16 cellular contexts compared by ENCODE assay signal in genomic region chr4:24598025-24598424, GRCh38. TPM values are rescaled to one million over a fixed set of nuclear protein-coding genes. Genes with fewer than 3 reads are reported as not detected.
DNase-seq lines count a peak whose midpoint lies in the region; ATAC-seq, FAIRE-seq and TF ChIP-seq lines count a peak whose summit lies in the region.
"Had no signal": no experiment of that assay in that cellular context is flagged by ENCODE, and none has a peak within 500 bp of the region (broad histone marks: within the 10 kb centered on the region; RNA-seq: fewer than 3 reads in every experiment).

No MANE protein-coding gene starts in this region.

- H3K27ac Mint-ChIP-seq in Calu3 (ENCODE audit: unreplicated experiment) (peak overlapping the region; percentile 100), osteocyte (ENCODE audit: unreplicated experiment) (peak overlapping the region; percentile 86)
- H3K27ac Mint-ChIP-seq: effector memory CD8-positive, alpha-beta T cell had no signal

- H3K27me3 Mint-ChIP-seq in Calu3 (ENCODE audit: unreplicated experiment) (no peaks in the 10 kb centered on the region), osteocyte (ENCODE audit: unreplicated experiment) (no peaks in the 10 kb centered on the region)

- TF ChIP-seq CTCF in Calu3 (IDR thresholded peaks at IDR 0.05; ENCODE audit: unreplicated experiment) (no peak), osteocyte (IDR thresholded peaks at IDR 0.05) (no peak)

- H3K9me3 Mint-ChIP-seq in Calu3 (ENCODE audit: low read depth, unreplicated experiment) (peaks cover 2% of the 10 kb centered on the region), osteocyte (ENCODE audit: unreplicated experiment) (peaks cover 16% of the 10 kb centered on the region)

- H3K4me1 Mint-ChIP-seq in Calu3 (ENCODE audit: low read depth, unreplicated experiment), result peaks cover 46% of the 10 kb centered on the region
- peaks cover 29% of the 10 kb centered on the region for H3K4me1 Mint-ChIP-seq in osteocyte (ENCODE audit: unreplicated experiment)

- FAIRE-seq in RCC 7860 (lab: Jason Lieb, UNC), result peak; percentile 89
- FAIRE-seq: TTC549 had no signal

- no TSS peak for BruUV-seq in Calu3 (replicated peaks; lab: Mats Ljungman, UMichigan)

- no peak for ATAC-seq in GM21360 (IDR thresholded peaks at IDR 0.05; ENCODE audit: unreplicated experiment)
- ATAC-seq in GM19328 (IDR thresholded peaks at IDR 0.05; ENCODE audit: unreplicated experiment), result no peak
- ATAC-seq: effector memory CD8-positive, alpha-beta T cell had no signal

- H3K4me3 Mint-ChIP-seq in Calu3 (ENCODE audit: low read depth, unreplicated experiment) (peak overlapping the region; percentile 58), osteocyte (ENCODE audit: unreplicated experiment) (no peak overlapping the region)
- H3K4me3 Mint-ChIP-seq: effector memory CD8-positive, alpha-beta T cell had no signal

- intact Hi-C loops in Calu3 (cut with micrococcal nuclease; ENCODE audit: unreplicated experiment), result loop anchor here (5.0 kb wide), 1 partner anchor 194 kb away; no protein-coding TSS in a partner anchor

- DNase-seq in Calu3 (peak; percentile 84), RCC 7860 (ENCODE audit: low spot score) (peak; percentile 86), glomerular visceral epithelial cell (ENCODE audit: extremely low spot score) (peak; percentile 91), osteocyte (ENCODE audit: extremely low spot score, unreplicated experiment) (no peak), NCI-H345 (lab: John Stamatoyannopoulos, UW) (no peak), T1000 (lab: John Stamatoyannopoulos, UW) (no peak)
- DNase-seq: DMS79 treated with DMSO at 0.1 percent for 48 hours; effector memory CD8-positive, alpha-beta T cell; NCI-H1436 treated with DMSO at 0.1 percent for 48 hours; NCI-H526; occipital lobe; SJCRH30; stimulated activated CD4-positive, alpha-beta T cell treated with anti-CD3 and anti-CD28 coated beads, Interleukin-12 subunit alpha, Interleukin-12 subunit beta, amount 100 ng/mL, for 4 hours had no signal

- H3K36me3 Mint-ChIP-seq in Calu3 (ENCODE audit: insufficient read depth, unreplicated experiment) (peaks cover 21% of the 10 kb centered on the region), osteocyte (ENCODE audit: unreplicated experiment) (no peaks in the 10 kb centered on the region)

- CTCF ChIA-PET in Calu3 (lab: Charles Lee), result interaction anchor here (0.5 to 0.6 kb wide), 2 partner anchors 164 to 968 kb away, joined by 3 to 4 read pairs; no protein-coding TSS in a partner anchor

RNA-seq across cellular contexts. Expression of gene DHX15, which starts 13.7 kb away (rescaled TPM):
- total RNA-seq in Calu3 (2022), result 161 and 169 TPM in 2 replicates
- 101 and 102 TPM in 2 replicates for total RNA-seq in osteocyte

Comparison
In these comparisons a context has a peak if more than half of its experiments do, and no peak if none do; other contexts are left out.
1. DNase-seq: peak in Calu3 (single experiment), RCC 7860 (single experiment) and glomerular visceral epithelial cell (single experiment); none in osteocyte (single experiment), NCI-H345 (single experiment) and T1000 (single experiment).